In the genomic region with DNA sequence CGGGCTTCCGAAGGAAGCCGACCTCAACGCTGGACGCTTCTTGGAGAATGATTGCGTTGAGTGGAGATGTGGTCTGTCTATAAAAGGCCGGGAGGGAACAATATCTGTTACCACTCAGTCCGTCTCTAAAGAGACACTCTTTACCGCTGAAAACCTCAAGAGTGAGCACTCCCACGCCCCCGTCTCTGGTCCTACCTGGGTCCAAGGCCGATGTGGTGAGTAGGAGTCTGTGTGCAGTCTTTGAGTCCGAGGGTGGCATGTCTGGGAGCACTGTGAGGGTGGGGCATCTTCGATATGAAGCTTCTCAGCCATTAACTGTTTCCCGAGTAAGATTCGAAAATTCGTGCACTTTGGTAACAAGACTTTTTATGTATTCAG, we compare ENCODE assay signal across 8 cellular contexts. TPM values are rescaled to one million over a fixed set of nuclear protein-coding genes. Genes with fewer than 3 reads are reported as not detected.
A peak's percentile ranks its signal among the peaks of the same experiment; 100 is the strongest.
DNase-seq lines count a peak whose midpoint lies in the region; ATAC-seq and TF ChIP-seq lines count a peak whose summit lies in the region.

No MANE protein-coding gene starts in this region.

- peak overlapping the region; percentile 86 for H3K4me3 Mint-ChIP-seq in stimulated activated memory B cell treated with anti-CD40 and anti-IgM and Interleukin-4, amounts not matched to agents 10 μg/mL and 1 μg/mL and 100 μg/mL, for 72 hours

- peaks cover 33% of the 10 kb centered on the region for H3K36me3 Mint-ChIP-seq in stimulated activated memory B cell treated with anti-CD40 and anti-IgM and Interleukin-4, amounts not matched to agents 10 μg/mL and 1 μg/mL and 100 μg/mL, for 72 hours

- H3K4me1 Mint-ChIP-seq in stimulated activated memory B cell treated with anti-CD40 and anti-IgM and Interleukin-4, amounts not matched to agents 10 μg/mL and 1 μg/mL and 100 μg/mL, for 72 hours: peaks cover 19% of the 10 kb centered on the region

- peak overlapping the region; percentile 72 for H3K4me3 ChIP-seq in GM12875 (ENCODE audit: low read depth, low read length)
- H3K4me3 ChIP-seq in SJSA1: peak overlapping the region; percentile 72
- peak overlapping the region; percentile 86 to 96 (median 96) for H3K4me3 ChIP-seq in right lobe of liver

- H3K9me3 Mint-ChIP-seq in stimulated activated memory B cell treated with anti-CD40 and anti-IgM and Interleukin-4, amounts not matched to agents 10 μg/mL and 1 μg/mL and 100 μg/mL, for 72 hours: peaks cover 12% of the 10 kb centered on the region

- H3K27ac ChIP-seq in SJSA1 (0 out of 2 replicates have a peak overlapping the region, but pooled peaks have one; percentile 42), right lobe of liver (peak overlapping the region in 1 of 3 donors; percentile 33)

- H3K4me1 ChIP-seq in SJSA1 (replicated peaks) (no peaks in the 10 kb centered on the region), right lobe of liver (peaks cover 0 to 8% (median 0%) of the 10 kb centered on the region in 4 donors)

- no peaks in the 10 kb centered on the region for H3K27me3 Mint-ChIP-seq in stimulated activated memory B cell treated with anti-CD40 and anti-IgM and Interleukin-4, amounts not matched to agents 10 μg/mL and 1 μg/mL and 100 μg/mL, for 72 hours

- ATAC-seq in HG02981 (IDR thresholded peaks at IDR 0.05; ENCODE audit: unreplicated experiment) (peak; percentile 45), right lobe of liver (peak; percentile 49 to 57 (median 52)), GM21367 (IDR thresholded peaks at IDR 0.05; ENCODE audit: unreplicated experiment) (no peak), GM19328 (IDR thresholded peaks at IDR 0.05; ENCODE audit: unreplicated experiment) (no peak)
- ATAC-seq in stimulated activated memory B cell treated with anti-CD40 and anti-IgM and Interleukin-4, amounts not matched to agents 10 μg/mL and 1 μg/mL and 100 μg/mL, for 72 hours: peak; percentile 29

- H3K9me3 ChIP-seq in SJSA1 (replicated peaks) (peaks cover 12% of the 10 kb centered on the region), right lobe of liver (peaks cover 0 to 13% (median 0%) of the 10 kb centered on the region in 4 donors)

- no peak for TF ChIP-seq POLR2A in right lobe of liver (IDR thresholded peaks at IDR 0.05)

- no peak for DNase-seq in SJSA1 (ENCODE audit: low read depth in 1 of 2, low spot score in 2 of 2)
- peak; percentile 29 for DNase-seq in cerebellum (ENCODE audit: low spot score)
- no peak for DNase-seq in right lobe of liver

- intact Hi-C loops in right lobe of liver (cut with DNase I): no loop called here

- TF ChIP-seq CTCF in GM12875 (IDR thresholded peaks at IDR 0.05; ENCODE audit: borderline replicate concordance, insufficient read depth, low read depth, low read length) (no peak), right lobe of liver (IDR thresholded peaks at IDR 0.05) (no peak)

- H3K36me3 ChIP-seq in SJSA1: peaks cover 16% of the 10 kb centered on the region
- H3K36me3 ChIP-seq in right lobe of liver: no peaks in the 10 kb centered on the region

- no peaks in the 10 kb centered on the region for H3K27me3 ChIP-seq in SJSA1 (replicated peaks)
- H3K27me3 ChIP-seq in right lobe of liver: no peaks in the 10 kb centered on the region

- peak overlapping the region; percentile 82 for H3K27ac Mint-ChIP-seq in stimulated activated memory B cell treated with anti-CD40 and anti-IgM and Interleukin-4, amounts not matched to agents 10 μg/mL and 1 μg/mL and 100 μg/mL, for 72 hours

- WGBS in right lobe of liver (ENCODE audit: insufficient coverage, low coverage, low lambda C conversion rate, missing lambda C conversion rate): 0% methylated on average over 14 of the region's 17 CpGs

RNA-seq across cellular contexts. Expression of a gene that starts 0.6 kb away (rescaled TPM):
- total RNA-seq in SJSA1 (2014; rRNA removed; shearing (Covaris generic)): 4.9 and 5.6 TPM in 2 replicates
- total RNA-seq in cerebellum (10.5 TPM), right lobe of liver (1 to 10 TPM in 5 of 6 experiments, under 1 TPM in 1; 0.88 to 2.2 (median 1.5) TPM)

RNA-seq across cellular contexts. Expression of a gene that starts 27.4 kb away (rescaled TPM):
- total RNA-seq in SJSA1 (2014; rRNA removed; shearing (Covaris generic)): 2.3 and 4.2 TPM in 2 replicates
- 16.3 TPM for total RNA-seq in cerebellum
- total RNA-seq in right lobe of liver: 1 to 10 TPM in 3 of 6 experiments, under 1 TPM in 3; 0.14 to 1.5 (median 0.87) TPM

RNA-seq across cellular contexts. Expression of a gene that starts 30.9 kb away (rescaled TPM):
- 13.1 and 20.4 TPM in 2 replicates for total RNA-seq in SJSA1 (2014; rRNA removed; shearing (Covaris generic))
- total RNA-seq in cerebellum (18.4 TPM), right lobe of liver (1 to 10 TPM; 2.5 to 7.7 (median 3.9) TPM)

RNA-seq across cellular contexts. Expression of a gene that starts 53.8 kb away (rescaled TPM):
- 8.1 and 8.6 TPM in 2 replicates for total RNA-seq in SJSA1 (2014; rRNA removed; shearing (Covaris generic))
- total RNA-seq in cerebellum: 8.5 TPM
- 10 to 100 TPM in 2 of 6 experiments, 1 to 10 TPM in 4; 6.0 to 11.0 (median 8.6) TPM for total RNA-seq in right lobe of liver

Comparison
In these comparisons a context has a peak if more than half of its experiments do, and no peak if none do; other contexts are left out.
1. ATAC-seq: peak in HG02981 (single experiment), right lobe of liver (4 of 4) and stimulated activated memory B cell treated with anti-CD40 and anti-IgM and Interleukin-4, amounts not matched to agents 10 μg/mL and 1 μg/mL and 100 μg/mL, for 72 hours (single experiment); none in GM21367 (single experiment) and GM19328 (single experiment).
2. Peak in every context shown above with its lines, with median percentiles within 50 percentile points of each other: H3K4me3 ChIP-seq.